In genomic region chr1:164767257-164768044, GRCh38 we compare ENCODE assay signal across 10 cellular contexts.
DNase-seq lines count a peak whose midpoint lies in the region; ATAC-seq, FAIRE-seq and TF ChIP-seq lines count a peak whose summit lies in the region.
"Had no signal": no experiment of that assay in that cellular context is flagged by ENCODE, and none has a peak within 500 bp of the region (broad histone marks: within the 10 kb centered on the region; RNA-seq: fewer than 3 reads in every experiment).

No MANE protein-coding gene starts in this region.

- peak overlapping the region; percentile 72 for H3K4me2 ChIP-seq in PC-9
- peak overlapping the region; percentile 49 for H3K4me2 ChIP-seq in fibroblast of lung (ENCODE audit: extremely low read depth, insufficient read depth, low read length)

- FAIRE-seq in pancreas (lab: Jason Lieb, UNC): no peak

- H3K27me3 ChIP-seq in PC-9 (ENCODE audit: insufficient read depth, low read depth) (no peaks in the 10 kb centered on the region), fibroblast of lung (ENCODE audit: control insufficient read depth, insufficient read depth, low read length) (no peaks in the 10 kb centered on the region), pancreas (no peaks in the 10 kb centered on the region)

- H3K27ac ChIP-seq in PC-9: peak overlapping the region; percentile 96
- peak overlapping the region; percentile 71 for H3K27ac ChIP-seq in fibroblast of lung (ENCODE audit: insufficient read depth, low read length)
- peak overlapping the region in 2 of 4 donors; percentile 61 to 89 for H3K27ac ChIP-seq in pancreas
- no peak overlapping the region for H3K27ac ChIP-seq in RWPE1

- H3K4me1 ChIP-seq in PC-9 (replicated peaks; ENCODE audit: insufficient read depth) (peaks cover 81% of the 10 kb centered on the region), fibroblast of lung (ENCODE audit: control insufficient read depth, extremely low read depth, insufficient read depth, low read length) (peaks cover 48% of the 10 kb centered on the region), pancreas (peaks cover 47 to 75% (median 69%) of the 10 kb centered on the region in 3 donors)

- POLR2A ChIA-PET in PC-9 (lab: Charles Lee; ENCODE audit: unreplicated experiment) (no interaction called here), RWPE1 (lab: Yijun Ruan, JAX; ENCODE audit: low non-redundant PET) (no interaction called here)

- peak; percentile 24 to 54 (median 39) for ATAC-seq in pancreas
- ATAC-seq in HG02981 (IDR thresholded peaks at IDR 0.05; ENCODE audit: unreplicated experiment): no peak
- ATAC-seq: mucosa of descending colon had no signal

- H3K79me2 ChIP-seq in PC-9 (ENCODE audit: low read depth) (peaks cover 21% of the 10 kb centered on the region), fibroblast of lung (ENCODE audit: control insufficient read depth, insufficient read depth, low read length) (no peaks in the 10 kb centered on the region)

- CTCF ChIA-PET in PC-9 (lab: Charles Lee) (no interaction called here), RWPE1 (lab: Yijun Ruan, JAX) (no interaction called here)

- H4K20me1 ChIP-seq in PC-9 (ENCODE audit: insufficient read depth): no peaks in the 10 kb centered on the region
- H4K20me1 ChIP-seq in fibroblast of lung (ENCODE audit: control insufficient read depth, extremely low read depth, insufficient read depth, low read length): no peaks in the 10 kb centered on the region

- no peak overlapping the region for H3K9ac ChIP-seq in fibroblast of lung (ENCODE audit: insufficient read depth, low read length)

- H3K36me3 ChIP-seq in PC-9 (ENCODE audit: low read depth) (0 out of 2 replicates have a peak, but pooled peaks cover 7% of the 10 kb centered on the region), fibroblast of lung (ENCODE audit: control insufficient read depth, insufficient read depth, low read length) (no peaks in the 10 kb centered on the region), pancreas (no peaks in the 10 kb centered on the region)

- no peak for TF ChIP-seq CTCF in AG10803 (conservative IDR thresholded peaks at IDR 0.05; ENCODE audit: low read length)
- no peak for TF ChIP-seq CTCF in PC-9 (conservative IDR thresholded peaks at IDR 0.05)
- no peak for TF ChIP-seq CTCF in fibroblast of lung (conservative IDR thresholded peaks at IDR 0.05 in 1 of 2, IDR thresholded peaks at IDR 0.05 in 1 of 2; ENCODE audit: low read depth in 1 of 2, low read length in 2 of 2)
- TF ChIP-seq CTCF in pancreas (IDR thresholded peaks at IDR 0.05): no peak
- no peak for TF ChIP-seq CTCF in RWPE1 (conservative IDR thresholded peaks at IDR 0.05; ENCODE audit: low read depth)

- no peaks in the 10 kb centered on the region for H3K9me3 ChIP-seq in PC-9 (ENCODE audit: insufficient read depth, low read depth)
- H3K9me3 ChIP-seq in fibroblast of lung (ENCODE audit: control insufficient read depth, insufficient read depth, low read depth, low read length): no peaks in the 10 kb centered on the region
- no peaks in the 10 kb centered on the region for H3K9me3 ChIP-seq in pancreas
- H3K9me3 ChIP-seq: mucosa of descending colon had no signal

- intact Hi-C loops in PC-9 (cut with micrococcal nuclease; ENCODE audit: unreplicated experiment): loop anchor here (1.0 kb wide), 1 partner anchor 84 kb away; no protein-coding TSS in a partner anchor
- intact Hi-C loops in pancreas (cut with DNase I): no loop called here

- no peaks in the 10 kb centered on the region for H3K9me2 ChIP-seq in PC-9 (ENCODE audit: insufficient read depth)

- H3K4me3 ChIP-seq in AG10803 (ENCODE audit: low read length) (no peak overlapping the region), PC-9 (peak overlapping the region; percentile 1; the same call in 1 of the 2 replicates), fibroblast of lung (replicated peaks in 1 of 4; ENCODE audit: control extremely low read depth in 1 of 4, insufficient read depth in 1 of 4, low read depth in 3 of 4, low read length in 4 of 4) (no peak overlapping the region), pancreas (no peak overlapping the region)
- H3K4me3 ChIP-seq: mucosa of descending colon had no signal

- H3F3A ChIP-seq in PC-9 (ENCODE audit: insufficient read depth, low read depth): peaks cover 47% of the 10 kb centered on the region

- no TSS peak for BruUV-seq in PC-9 (replicated peaks; lab: Mats Ljungman, UMichigan)

- no peak overlapping the region; the same call in 1 of the 2 replicates for H2AFZ ChIP-seq in PC-9
- no peak overlapping the region for H2AFZ ChIP-seq in fibroblast of lung (ENCODE audit: low read length)

- DNase-seq in AG10803 (ENCODE audit: low read depth) (peak; percentile 93), PC-9 (peak; percentile 16 to 93), fibroblast of lung (ENCODE audit: low read depth in 2 of 2) (peak; percentile 98 to 99), pancreas (no peak), NOMO-1 treated with DMSO at 0.1 percent for 48 hours (lab: John Stamatoyannopoulos, UW; ENCODE audit: unreplicated experiment) (no peak), activated gamma-delta T cell treated with Interleukin-2 at 50 U/mL for 16 hours (no peak), RWPE1 (ENCODE audit: low spot score) (no peak)
- DNase-seq: activated CD8-positive, alpha-beta memory T cell treated with anti-CD3 and anti-CD28 coated beads for 24 hours; mucosa of descending colon had no signal

- 72 to 73% methylated on average over 8 of the region's 8 CpGs for WGBS in pancreas, 2 donors

Comparison
In these comparisons a context has a peak if more than half of its experiments do, and no peak if none do; other contexts are left out.
1. DNase-seq: peak in AG10803 (single experiment), PC-9 (2 of 2) and fibroblast of lung (2 of 2); none in pancreas (0 of 6), NOMO-1 treated with DMSO at 0.1 percent for 48 hours (single experiment), activated gamma-delta T cell treated with Interleukin-2 at 50 U/mL for 16 hours (single experiment) and RWPE1 (single experiment).